Comparison of ENCODE assay signal across 9 cellular contexts in genomic region chr1:15261155-15262002, GRCh38. TPM values are rescaled to one million over a fixed set of nuclear protein-coding genes. Genes with fewer than 3 reads are reported as not detected.
DNase-seq lines count a peak whose midpoint lies in the region; ATAC-seq and TF ChIP-seq lines count a peak whose summit lies in the region.
"Had no signal": no experiment of that assay in that cellular context is flagged by ENCODE, and none has a peak within 500 bp of the region (broad histone marks: within the 10 kb centered on the region; RNA-seq: fewer than 3 reads in every experiment).

No MANE protein-coding gene starts in this region.

- H3K27me3 ChIP-seq in lower lobe of right lung (ENCODE audit: low read depth), result no peaks in the 10 kb centered on the region

- H3K4me3 Mint-ChIP-seq in activated naive CD8-positive, alpha-beta T cell treated with anti-CD3 and anti-CD28 coated beads for 36 hours, result peak overlapping the region; percentile 32

- no peak for TF ChIP-seq CTCF in lower lobe of right lung (IDR thresholded peaks at IDR 0.05)

- ATAC-seq in lower lobe of right lung, result peak; percentile 85 to 91

- H3K27ac ChIP-seq in lower lobe of right lung, result peak overlapping the region; percentile 73
- H3K27ac ChIP-seq: SK-N-MC had no signal

- H3K27ac Mint-ChIP-seq in activated naive CD8-positive, alpha-beta T cell treated with anti-CD3 and anti-CD28 coated beads for 36 hours, result no peak overlapping the region

- H3K36me3 Mint-ChIP-seq in activated naive CD8-positive, alpha-beta T cell treated with anti-CD3 and anti-CD28 coated beads for 36 hours, result no peaks in the 10 kb centered on the region

- H3K4me3 ChIP-seq in lower lobe of right lung, result peak overlapping the region; percentile 29
- H3K4me3 ChIP-seq: SK-N-MC had no signal

- intact Hi-C loops in lower lobe of right lung (cut with DNase I), result no loop called here

- DNase-seq in stimulated activated CD4-positive, alpha-beta T cell treated with anti-CD3 and anti-CD28 coated beads, Interleukin-1b, Interleukin-23, amount 100 ng/mL, for 48 hours, result peak; percentile 13
- no peak for DNase-seq in stimulated activated CD4-positive, alpha-beta T cell treated with anti-CD3 and anti-CD28 coated beads, Interleukin-4, amount 100 ng/mL, for 1 hour
- DNase-seq in activated naive CD8-positive, alpha-beta T cell treated with anti-CD3 and anti-CD28 coated beads for 36 hours, result peak; percentile 49
- peak; percentile 84 for DNase-seq in lower lobe of right lung
- peak; percentile 58 for DNase-seq in ureter (ENCODE audit: low spot score)
- DNase-seq in NCI-H2107 (lab: John Stamatoyannopoulos, UW), result no peak
- DNase-seq in retina, result no peak
- no peak for DNase-seq in globus pallidus (ENCODE audit: low spot score)

- peaks cover 4% of the 10 kb centered on the region for H3K9me3 ChIP-seq in lower lobe of right lung

- peaks cover under 1% of the 10 kb centered on the region for H3K9me3 Mint-ChIP-seq in activated naive CD8-positive, alpha-beta T cell treated with anti-CD3 and anti-CD28 coated beads for 36 hours

- H3K4me1 Mint-ChIP-seq in activated naive CD8-positive, alpha-beta T cell treated with anti-CD3 and anti-CD28 coated beads for 36 hours, result peaks cover 34% of the 10 kb centered on the region

- H3K36me3 ChIP-seq in lower lobe of right lung, result no peaks in the 10 kb centered on the region

- peaks cover 55% of the 10 kb centered on the region for H3K4me1 ChIP-seq in lower lobe of right lung

- peaks cover 72% of the 10 kb centered on the region for H3K27me3 Mint-ChIP-seq in activated naive CD8-positive, alpha-beta T cell treated with anti-CD3 and anti-CD28 coated beads for 36 hours

RNA-seq across cellular contexts. Expression of gene FHAD1, which starts 14.4 kb away (rescaled TPM):
- under 1 TPM; 0.49 to 0.70 TPM for total RNA-seq in activated naive CD8-positive, alpha-beta T cell treated with anti-CD3 and anti-CD28 coated beads for 36 hours
- 14.3 TPM for total RNA-seq in lower lobe of right lung
- 12.3 TPM for total RNA-seq in ureter

Comparison
In these comparisons a context has a peak if more than half of its experiments do, and no peak if none do; other contexts are left out.
1. DNase-seq: peak in stimulated activated CD4-positive, alpha-beta T cell treated with anti-CD3 and anti-CD28 coated beads, Interleukin-1b, Interleukin-23, amount 100 ng/mL, for 48 hours (single experiment), activated naive CD8-positive, alpha-beta T cell treated with anti-CD3 and anti-CD28 coated beads for 36 hours (single experiment), lower lobe of right lung (single experiment) and ureter (single experiment); none in stimulated activated CD4-positive, alpha-beta T cell treated with anti-CD3 and anti-CD28 coated beads, Interleukin-4, amount 100 ng/mL, for 1 hour (single experiment), NCI-H2107 (single experiment), retina (single experiment) and globus pallidus (single experiment).